20 cellular contexts compared by ENCODE assay signal in the genomic region with DNA sequence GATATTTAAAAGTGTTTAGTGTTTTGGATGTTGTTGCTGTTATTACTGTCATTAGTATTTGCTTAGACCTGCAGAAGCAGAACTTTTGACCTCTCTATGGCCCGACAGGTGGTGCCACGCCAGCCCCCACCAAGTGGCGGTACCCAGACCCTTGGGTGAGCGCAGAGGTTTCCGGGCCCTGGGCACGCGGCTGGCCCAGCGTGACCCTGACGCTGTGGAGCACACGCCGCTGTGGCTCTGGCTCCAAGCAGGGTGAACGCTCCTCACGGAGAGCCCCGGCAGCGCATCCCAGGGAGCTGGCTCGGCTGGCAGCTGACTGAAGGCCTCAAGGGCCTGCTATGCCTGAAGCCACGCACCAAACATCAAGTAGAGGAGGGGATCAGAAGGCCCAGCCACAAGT. TPM values are rescaled to one million over a fixed set of nuclear protein-coding genes. Genes with fewer than 3 reads are reported as not detected.
"Had no signal": no experiment of that assay in that cellular context is flagged by ENCODE, and none has a peak within 500 bp of the region (broad histone marks: within the 10 kb centered on the region; RNA-seq: fewer than 3 reads in every experiment).

No MANE protein-coding gene starts in this region.

- H3K36me3 ChIP-seq: cardiac muscle cell had no signal

- H3K4me3 ChIP-seq: cardiac muscle cell, esophagus squamous epithelium, right atrium auricular region, transverse colon had no signal

- DNase-seq: activated CD4-positive, alpha-beta T cell treated with anti-CD3 and anti-CD28 coated beads, Interleukin-2, amount 50 U/mL, for 1 hour; activated naive CD4-positive, alpha-beta T cell treated with anti-CD3 and anti-CD28 coated beads for 36 hours; activated T-cell treated with anti-CD3 and anti-CD28 coated beads for 4 hours; esophagus squamous epithelium; hippocampal formation; kidney glomerular epithelial cell; mesenchymal stem cell; stimulated activated CD4-positive, alpha-beta T cell treated with anti-CD3 and anti-CD28 coated beads, Interleukin-4, amount 100 ng/mL, for 24 hours; stimulated activated naive CD8-positive, alpha-beta T cell treated with anti-CD3 and anti-CD28 coated beads, Interleukin-15, Interleukin-2, amounts not matched to agents 100 U/mL and 50 U/mL, for 24 hours; transverse colon had no signal

- H3K9me3 Mint-ChIP-seq: activated naive CD4-positive, alpha-beta T cell treated with anti-CD3 and anti-CD28 coated beads for 36 hours; activated T-helper 17 cell treated with anti-CD3 and anti-CD28 coated beads, Interleukin-2, amount 50 U/mL, for 72 hours; nephron; T-helper 2 cell treated with Interferon-gamma antibody and Interleukin-4, amounts not matched to agents 5 μg/mL and 100 μg/mL, for 36 hours had no signal

- H3K27ac Mint-ChIP-seq: activated naive CD4-positive, alpha-beta T cell treated with anti-CD3 and anti-CD28 coated beads for 36 hours; activated T-helper 17 cell treated with anti-CD3 and anti-CD28 coated beads, Interleukin-2, amount 50 U/mL, for 72 hours; nephron; progenitor cell of endocrine pancreas; T-helper 2 cell treated with Interferon-gamma antibody and Interleukin-4, amounts not matched to agents 5 μg/mL and 100 μg/mL, for 36 hours had no signal

- H3K27me3 ChIP-seq: cardiac muscle cell, esophagus squamous epithelium, right atrium auricular region, transverse colon had no signal

- H3K4me3 Mint-ChIP-seq: activated naive CD4-positive, alpha-beta T cell treated with anti-CD3 and anti-CD28 coated beads for 36 hours; activated T-helper 17 cell treated with anti-CD3 and anti-CD28 coated beads, Interleukin-2, amount 50 U/mL, for 72 hours; nephron; T-helper 2 cell treated with Interferon-gamma antibody and Interleukin-4, amounts not matched to agents 5 μg/mL and 100 μg/mL, for 36 hours had no signal

- FAIRE-seq: colon had no signal

- H3K9me3 ChIP-seq: esophagus squamous epithelium, right atrium auricular region, transverse colon had no signal

- ATAC-seq: activated T-helper 17 cell treated with anti-CD3 and anti-CD28 coated beads, Interleukin-2, amount 50 U/mL, for 72 hours; stimulated activated naive CD8-positive, alpha-beta T cell treated with anti-CD3 and anti-CD28 coated beads, Interleukin-15, Interleukin-2, amounts not matched to agents 100 U/mL and 50 U/mL, for 24 hours had no signal

- H3K27me3 Mint-ChIP-seq: activated T-helper 17 cell treated with anti-CD3 and anti-CD28 coated beads, Interleukin-2, amount 50 U/mL, for 72 hours; progenitor cell of endocrine pancreas had no signal

- H3K27ac ChIP-seq: cardiac muscle cell, esophagus squamous epithelium, right atrium auricular region, transverse colon had no signal

RNA-seq across cellular contexts. Expression of a gene that starts 22.6 kb away (rescaled TPM):
- total RNA-seq: activated CD8-positive, alpha-beta memory T cell treated with anti-CD3 and anti-CD28 coated beads for 36 hours; activated naive CD4-positive, alpha-beta T cell treated with anti-CD3 and anti-CD28 coated beads for 36 hours; activated T-helper 17 cell treated with anti-CD3 and anti-CD28 coated beads, Interleukin-2, amount 50 U/mL, for 72 hours; cardiac muscle cell; esophagus squamous epithelium; fibroblast of villous mesenchyme; glomerular endothelial cell; progenitor cell of endocrine pancreas; right atrium auricular region had no signal
